In genomic region chr3:175200391-175200790, GRCh38 we compare ENCODE assay signal across 19 cellular contexts.
DNase-seq lines count a peak whose midpoint lies in the region; ATAC-seq, FAIRE-seq and TF ChIP-seq lines count a peak whose summit lies in the region.
"Had no signal": no experiment of that assay in that cellular context is flagged by ENCODE, and none has a peak within 500 bp of the region (broad histone marks: within the 10 kb centered on the region; RNA-seq: fewer than 3 reads in every experiment).

No MANE protein-coding gene starts in this region.

- H3K36me3 ChIP-seq in astrocyte (ENCODE audit: insufficient read depth, low read length), result no peaks in the 10 kb centered on the region
- H3K36me3 ChIP-seq: BE2C had no signal

- no peaks in the 10 kb centered on the region for H3K36me3 Mint-ChIP-seq in astrocyte (ENCODE audit: low read depth, unreplicated experiment)

- no peak for ATAC-seq in GM21515 (IDR thresholded peaks at IDR 0.05; ENCODE audit: unreplicated experiment)
- ATAC-seq: T-helper 17 cell had no signal

- no peak overlapping the region for H3K9ac ChIP-seq in astrocyte (ENCODE audit: low read length)

- no peaks in the 10 kb centered on the region for H3K9me3 Mint-ChIP-seq in astrocyte (ENCODE audit: unreplicated experiment)

- no peak overlapping the region for H3K27ac ChIP-seq in astrocyte (ENCODE audit: low read depth, low read length)

- DNase-seq in ELR (ENCODE audit: low read depth), result peak; percentile 25
- DNase-seq in LHCN-M2 (ENCODE audit: low read depth), result peak; percentile 14
- peak; percentile 23 for DNase-seq in astrocyte (ENCODE audit: low read depth)
- peak; percentile 13 for DNase-seq in renal cortical epithelial cell (ENCODE audit: low read depth)
- no peak for DNase-seq in NCI-H226
- no peak for DNase-seq in GOT3 (lab: John Stamatoyannopoulos, UW)
- DNase-seq in inferior parietal cortex (ENCODE audit: extremely low spot score), result no peak
- DNase-seq: BE2C; CD4-positive, alpha-beta T cell; MM.1S; NCI-H1105; NCI-H1694; NCI-H2107; NCI-H526 treated with DMSO at 0.1 percent for 48 hours; NK-92 treated with Interleukin-12 subunit alpha and Interleukin-12 subunit beta, amount 100 ng/mL, for 24 hours; RPMI8226; T-helper 17 cell had no signal

- no peak overlapping the region for H3K4me3 Mint-ChIP-seq in astrocyte (ENCODE audit: unreplicated experiment)
- H3K4me3 Mint-ChIP-seq: CD4-positive, alpha-beta T cell; T-helper 17 cell had no signal

- H3K4me1 Mint-ChIP-seq in astrocyte (ENCODE audit: low read depth, unreplicated experiment), result peaks cover 12% of the 10 kb centered on the region
- H3K4me1 Mint-ChIP-seq: T-helper 17 cell had no signal

- no peaks in the 10 kb centered on the region for H3K4me1 ChIP-seq in astrocyte (ENCODE audit: insufficient read depth, low read length)
- H3K4me1 ChIP-seq: BE2C had no signal

- H3K9me3 ChIP-seq in astrocyte (ENCODE audit: insufficient read depth, low read depth, low read length), result no peaks in the 10 kb centered on the region
- H3K9me3 ChIP-seq: BE2C had no signal

- H4K20me1 ChIP-seq in astrocyte (ENCODE audit: insufficient read depth, low read length), result no peaks in the 10 kb centered on the region

- H3K27ac Mint-ChIP-seq in astrocyte (ENCODE audit: unreplicated experiment), result no peak overlapping the region
- H3K27ac Mint-ChIP-seq: CD4-positive, alpha-beta T cell; T-helper 17 cell had no signal

- no peak for TF ChIP-seq CTCF in astrocyte (IDR thresholded peaks at IDR 0.05; ENCODE audit: insufficient read depth, low read depth, low read length)

- H3K27me3 Mint-ChIP-seq in astrocyte (ENCODE audit: low read depth, unreplicated experiment), result no peaks in the 10 kb centered on the region
- H3K27me3 Mint-ChIP-seq: CD4-positive, alpha-beta T cell; T-helper 17 cell had no signal

- H3K27me3 ChIP-seq in astrocyte (ENCODE audit: insufficient read depth, low read length), result no peaks in the 10 kb centered on the region
- H3K27me3 ChIP-seq: BE2C had no signal

- no peaks in the 10 kb centered on the region for H3K79me2 ChIP-seq in astrocyte (ENCODE audit: insufficient read depth, low read length)

- no peak overlapping the region for H3K4me3 ChIP-seq in astrocyte (ENCODE audit: insufficient read depth, low read depth, low read length)

- FAIRE-seq in astrocyte (lab: Jason Lieb, UNC), result peak; percentile 78
- FAIRE-seq: GM19239 had no signal

- no peak overlapping the region for H2AFZ ChIP-seq in astrocyte (ENCODE audit: low read depth, low read length)

- H3K4me2 ChIP-seq in astrocyte (ENCODE audit: low read length), result no peak overlapping the region

Comparison
In these comparisons a context has a peak if more than half of its experiments do, and no peak if none do; other contexts are left out.
1. DNase-seq: peak in ELR (single experiment), LHCN-M2 (single experiment), astrocyte (single experiment) and renal cortical epithelial cell (single experiment); none in NCI-H226 (single experiment), GOT3 (single experiment) and inferior parietal cortex (single experiment).